ENCODE assay signal across 8 cellular contexts in the genomic region with DNA sequence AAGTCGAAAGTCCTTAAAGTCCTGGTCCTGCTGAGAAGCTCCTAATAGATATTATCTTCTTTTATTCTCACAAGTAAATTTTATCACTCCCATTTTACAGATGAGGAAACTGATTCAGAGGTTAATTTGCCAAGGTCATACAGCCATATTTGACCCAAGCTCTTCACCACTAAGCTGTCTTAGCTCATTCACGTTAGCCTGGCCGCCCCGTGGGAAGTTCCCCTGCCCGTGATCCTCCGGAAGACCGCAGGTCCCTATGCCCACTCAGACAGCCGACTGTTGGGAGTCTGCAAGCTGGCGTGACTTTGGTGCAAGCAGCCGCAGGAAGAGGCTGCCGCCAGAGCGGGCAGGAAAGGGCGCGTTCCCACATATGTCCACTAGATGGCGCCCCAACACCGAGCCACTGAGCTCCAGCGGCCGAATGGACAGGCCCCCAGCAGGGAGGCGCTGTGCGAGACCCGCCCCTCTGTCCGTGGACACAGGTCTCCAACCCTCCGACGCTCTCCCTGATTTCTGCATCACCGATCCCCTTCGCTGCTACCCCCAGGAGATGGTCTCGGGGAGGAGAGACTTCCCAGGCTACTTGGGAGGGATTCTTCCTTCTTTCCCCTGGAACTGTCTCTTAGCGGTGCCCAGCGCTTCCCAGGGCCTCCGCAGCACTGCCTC. TPM values are rescaled to one million over a fixed set of nuclear protein-coding genes. Genes with fewer than 3 reads are reported as not detected.
DNase-seq lines count a peak whose midpoint lies in the region; ATAC-seq and TF ChIP-seq lines count a peak whose summit lies in the region.

No MANE protein-coding gene starts in this region.

- H3K9ac ChIP-seq in GM23248, result no peak overlapping the region

- H3K27ac ChIP-seq in GM23248, result no peak overlapping the region
- no peak overlapping the region for H3K27ac ChIP-seq in ovary
- no peak overlapping the region for H3K27ac ChIP-seq in thoracic aorta

- ATAC-seq in activated naive CD4-positive, alpha-beta T cell treated with anti-CD3 and anti-CD28 coated beads, Interleukin-2, amount 50 U/mL, for 72 hours, result peak; percentile 69 to 74
- ATAC-seq in thoracic aorta (ENCODE audit: insufficient number of reproducible peaks, low FRiP score, low read depth), result no peak

- DNase-seq in ELR (ENCODE audit: low read depth) (peak; percentile 78), GM23248 (peak; percentile 85), LNCaP clone FGC (ENCODE audit: low read depth) (no peak), SKM-1 (lab: John Stamatoyannopoulos, UW; ENCODE audit: unreplicated experiment) (peak; percentile 52), glutamatergic neuron (peak; percentile 95), ovary (peak; percentile 72 to 90 (median 83)), thoracic aorta (ENCODE audit: low spot score) (peak; percentile 38)
- DNase-seq in activated naive CD4-positive, alpha-beta T cell treated with anti-CD3 and anti-CD28 coated beads, Interleukin-2, amount 50 U/mL, for 72 hours (ENCODE audit: low spot score in 2 of 2), result peak; percentile 87 to 95

- H3K36me3 ChIP-seq in GM23248 (ENCODE audit: low read depth) (no peaks in the 10 kb centered on the region), ovary (no peaks in the 10 kb centered on the region), thoracic aorta (no peaks in the 10 kb centered on the region)

- no peaks in the 10 kb centered on the region for H3K9me3 ChIP-seq in GM23248 (ENCODE audit: low read depth)
- H3K9me3 ChIP-seq in ovary, result no peaks in the 10 kb centered on the region
- H3K9me3 ChIP-seq in thoracic aorta, result no peaks in the 10 kb centered on the region

- TF ChIP-seq EP300 in ovary (IDR thresholded peaks at IDR 0.05), result no peak

- peak; percentile 98 for TF ChIP-seq CTCF in LNCaP clone FGC (IDR thresholded peaks at IDR 0.05; ENCODE audit: control insufficient read depth, extremely low read depth, insufficient read depth)
- TF ChIP-seq CTCF in glutamatergic neuron (IDR thresholded peaks at IDR 0.05; ENCODE audit: partially characterized antibody, unreplicated experiment), result peak; percentile 98
- peak; percentile 94 to 95 (median 95) for TF ChIP-seq CTCF in ovary (IDR thresholded peaks at IDR 0.05)
- peak; percentile 99 for TF ChIP-seq CTCF in thoracic aorta (IDR thresholded peaks at IDR 0.05)

- H3K27me3 ChIP-seq in GM23248 (replicated peaks; ENCODE audit: insufficient read depth) (peaks cover 8% of the 10 kb centered on the region; the same call in 1 of the 2 replicates), ovary (no peaks in the 10 kb centered on the region), thoracic aorta (replicated peaks; ENCODE audit: insufficient read depth) (no peaks in the 10 kb centered on the region)

- H3K79me2 ChIP-seq in GM23248 (ENCODE audit: insufficient read depth), result no peaks in the 10 kb centered on the region

- 1 to 2% methylated on average over 30 of the region's 30 CpGs for WGBS in GM23248 (ENCODE audit: low coverage in 1 of 2, low lambda C conversion rate in 2 of 2, missing lambda C conversion rate in 2 of 2), 2 experiments
- WGBS in ovary, 3 donors, result 1 to 4% (median 3%) methylated on average over 19 to 30 of the region's 30 CpGs

- no peak for TF ChIP-seq POLR2A in ovary (IDR thresholded peaks at IDR 0.05)

- H2AFZ ChIP-seq in GM23248, result peak overlapping the region; percentile 85

- H3K4me3 ChIP-seq in GM23248 (peak overlapping the region; percentile 72), LNCaP clone FGC (ENCODE audit: low read depth, low read length) (peak overlapping the region; percentile 46), ovary (no peak overlapping the region), thoracic aorta (peak overlapping the region; percentile 62)

- H3K4me1 Mint-ChIP-seq in glutamatergic neuron (ENCODE audit: low read depth, unreplicated experiment), result peaks cover 4% of the 10 kb centered on the region

- H3K27me3 Mint-ChIP-seq in glutamatergic neuron (ENCODE audit: unreplicated experiment), result peaks cover 4% of the 10 kb centered on the region

- peak overlapping the region; percentile 78 for H3K4me2 ChIP-seq in GM23248 (ENCODE audit: unreplicated experiment)

- H3K36me3 Mint-ChIP-seq in activated naive CD4-positive, alpha-beta T cell treated with anti-CD3 and anti-CD28 coated beads, Interleukin-2, amount 50 U/mL, for 72 hours, result no peaks in the 10 kb centered on the region
- no peaks in the 10 kb centered on the region for H3K36me3 Mint-ChIP-seq in glutamatergic neuron (ENCODE audit: unreplicated experiment)

- peak overlapping the region; percentile 49 to 85 for H3K27ac Mint-ChIP-seq in activated naive CD4-positive, alpha-beta T cell treated with anti-CD3 and anti-CD28 coated beads, Interleukin-2, amount 50 U/mL, for 72 hours
- no peak overlapping the region for H3K27ac Mint-ChIP-seq in glutamatergic neuron (ENCODE audit: unreplicated experiment)

- H3K4me1 ChIP-seq in GM23248 (ENCODE audit: insufficient read depth) (peaks cover 14% of the 10 kb centered on the region), ovary (ENCODE audit: insufficient read depth) (no peaks in the 10 kb centered on the region), thoracic aorta (ENCODE audit: control insufficient read depth in 1 of 2, low read depth in 2 of 2) (peaks cover 0 to 4% of the 10 kb centered on the region in 2 donors)

- H3F3A ChIP-seq in GM23248 (ENCODE audit: insufficient read depth), result peaks cover 8% of the 10 kb centered on the region; the same call in 1 of the 2 replicates

- no peaks in the 10 kb centered on the region for H3K9me3 Mint-ChIP-seq in activated naive CD4-positive, alpha-beta T cell treated with anti-CD3 and anti-CD28 coated beads, Interleukin-2, amount 50 U/mL, for 72 hours
- H3K9me3 Mint-ChIP-seq in glutamatergic neuron (ENCODE audit: unreplicated experiment), result peaks cover 13% of the 10 kb centered on the region

- in situ Hi-C loops in GM23248 (cut with MboI), result loop anchor here (5.0 to 25.0 kb wide), 2 partner anchors 270 to 445 kb away; no protein-coding TSS in a partner anchor

- H3K4me3 Mint-ChIP-seq in glutamatergic neuron (ENCODE audit: unreplicated experiment), result peak overlapping the region; percentile 87

- no peaks in the 10 kb centered on the region for H3K9me2 ChIP-seq in GM23248 (ENCODE audit: insufficient read depth)

- H4K20me1 ChIP-seq in GM23248 (ENCODE audit: insufficient read depth), result no peaks in the 10 kb centered on the region

- intact Hi-C loops in ovary (cut with DNase I), result loop anchor here in 2 of 4 donors (2.0 kb wide), 3 partner anchors 187 to 267 kb away; partner anchors contain the start of genes PCDH1 (in 1 of the 2) and PCDH12 (in 1 of the 2)

RNA-seq across cellular contexts. Expression of gene ARAP3, which starts 10.0 kb away (rescaled TPM):
- total RNA-seq in GM23248 (2014; rRNA removed; shearing (Covaris generic)), result 2.2 and 3.9 TPM in 2 replicates
- polyA plus RNA-seq in GM23248 (2016; fragmentation: Nextera tagmentation; extraction: Ambion mirVana) (2.2 TPM in 2 replicates), ovary (1 to 10 TPM; 6.1 to 6.8 TPM)
- 1 to 10 TPM; 2.7 to 8.3 TPM for total RNA-seq in activated naive CD4-positive, alpha-beta T cell treated with anti-CD3 and anti-CD28 coated beads, Interleukin-2, amount 50 U/mL, for 72 hours
- total RNA-seq in glutamatergic neuron (ENCODE audit: unreplicated experiment) (8.6 TPM), ovary (10 to 100 TPM in 1 of 7 donors, 1 to 10 TPM in 6; 3.5 to 11.2 (median 9.3) TPM), thoracic aorta (10 to 100 TPM; 15.0 to 16.2 TPM)

RNA-seq across cellular contexts. Expression of gene FCHSD1, which starts 40.8 kb away (rescaled TPM):
- 24.4 and 32.0 TPM in 2 replicates for total RNA-seq in GM23248 (2014; rRNA removed; shearing (Covaris generic))
- polyA plus RNA-seq in GM23248 (2016; fragmentation: Nextera tagmentation; extraction: Ambion mirVana), result 21.8 and 23.8 TPM in 2 replicates
- total RNA-seq in activated naive CD4-positive, alpha-beta T cell treated with anti-CD3 and anti-CD28 coated beads, Interleukin-2, amount 50 U/mL, for 72 hours, result 10 to 100 TPM; 44.9 to 62.9 TPM
- total RNA-seq in glutamatergic neuron (ENCODE audit: unreplicated experiment), result 25.8 TPM
- 10 to 100 TPM; 21.1 to 35.2 (median 25.0) TPM for total RNA-seq in ovary
- 10 to 100 TPM; 10.4 to 21.8 TPM for polyA plus RNA-seq in ovary
- total RNA-seq in thoracic aorta, result 10 to 100 TPM; 42.6 to 47.0 TPM

RNA-seq across cellular contexts. Expression of gene RELL2, which starts 55.2 kb away (rescaled TPM):
- 2.8 and 3.8 TPM in 2 replicates for total RNA-seq in GM23248 (2014; rRNA removed; shearing (Covaris generic))
- polyA plus RNA-seq in GM23248 (2016; fragmentation: Nextera tagmentation; extraction: Ambion mirVana) (2.1 and 2.9 TPM in 2 replicates), ovary (1 to 10 TPM in 1 of 2 donors, not detected in 1; 1.9 TPM)
- total RNA-seq in activated naive CD4-positive, alpha-beta T cell treated with anti-CD3 and anti-CD28 coated beads, Interleukin-2, amount 50 U/mL, for 72 hours, result 10 to 100 TPM; 22.2 to 34.2 TPM
- total RNA-seq in glutamatergic neuron (ENCODE audit: unreplicated experiment) (12.6 TPM), ovary (1 to 10 TPM in 5 of 7 donors, under 1 TPM in 2; 0.58 to 3.0 (median 1.5) TPM), thoracic aorta (1 to 10 TPM; 1.6 to 3.2 TPM)

RNA-seq across cellular contexts. Expression of gene HDAC3, which starts 55.4 kb away (rescaled TPM):
- total RNA-seq in GM23248 (2014; rRNA removed; shearing (Covaris generic)), result 43.8 and 53.2 TPM in 2 replicates
- polyA plus RNA-seq in GM23248 (2016; fragmentation: Nextera tagmentation; extraction: Ambion mirVana) (59.0 and 62.9 TPM in 2 replicates), ovary (10 to 100 TPM; 43.3 to 73.8 TPM)
- 100 to 1,000 TPM in 1 of 2 donors, 10 to 100 TPM in 1; 70.7 to 110 TPM for total RNA-seq in activated naive CD4-positive, alpha-beta T cell treated with anti-CD3 and anti-CD28 coated beads, Interleukin-2, amount 50 U/mL, for 72 hours
- total RNA-seq in glutamatergic neuron (ENCODE audit: unreplicated experiment) (81.8 TPM), ovary (10 to 100 TPM; 34.2 to 55.6 (median 49.4) TPM), thoracic aorta (10 to 100 TPM; 53.5 to 56.2 TPM)
